In the genomic region with DNA sequence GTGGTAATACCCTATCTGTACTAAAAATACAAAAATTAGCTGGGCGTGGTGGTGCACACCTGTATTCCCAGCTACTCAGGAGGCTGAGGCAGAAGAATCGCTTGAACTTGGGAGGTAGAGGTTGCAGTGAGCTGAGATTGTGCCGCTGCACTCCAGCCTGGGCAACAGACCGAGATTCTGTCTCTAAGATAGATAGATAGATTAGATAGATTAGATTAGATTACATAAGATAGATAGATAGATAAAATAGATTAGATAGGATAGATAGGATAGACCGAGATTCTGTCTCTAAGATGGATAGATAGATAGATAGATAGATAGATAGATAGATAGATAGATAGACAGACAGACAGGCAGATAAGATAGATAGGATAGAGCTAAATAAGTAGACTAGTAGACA, we compare ENCODE assay signal across 6 cellular contexts.
DNase-seq lines count a peak whose midpoint lies in the region; ATAC-seq, FAIRE-seq and TF ChIP-seq lines count a peak whose summit lies in the region.
"Not testable (repeated sequence)": the region's sequence is repeated elsewhere in the genome, so short reads cannot be mapped to it uniquely, and the experiment has no call there.

No MANE protein-coding gene starts in this region.

- not testable (repeated sequence) for H3K4ac ChIP-seq in H9 (ENCODE audit: low read depth, low read length)

- not testable (repeated sequence) for H3K23me2 ChIP-seq in H9 (ENCODE audit: insufficient read length, low read depth, low read length, poor library complexity, severe bottlenecking)

- not testable (repeated sequence) for H3K9me3 Mint-ChIP-seq in CD4-positive, CD25-positive, alpha-beta regulatory T cell; H9; glutamatergic neuron (ENCODE audit: unreplicated experiment); neural progenitor cell

- H3K79me1 ChIP-seq in H9 (ENCODE audit: insufficient read depth, low read depth, low read length, poor library complexity, severe bottlenecking): not testable (repeated sequence)

- H2BK12ac ChIP-seq in H9 (ENCODE audit: insufficient read length, low read depth, low read length): not testable (repeated sequence)

- not testable (repeated sequence) for TF ChIP-seq RAD21 in K562 (CRISPR knock-in tag; conservative IDR thresholded peaks at IDR 0.05 in 1 of 2, IDR thresholded peaks at IDR 0.05 in 1 of 2)

- not testable (repeated sequence) for H2BK20ac ChIP-seq in H9 (ENCODE audit: low read depth, low read length, poor library complexity, severe bottlenecking)

- not testable (repeated sequence) for BruUV-seq in K562 (replicated peaks; lab: Mats Ljungman, UMichigan)

- H3K18ac ChIP-seq in H9 (ENCODE audit: insufficient read length, low read depth, low read length): not testable (repeated sequence)

- H3K79me2 ChIP-seq in H9 (ENCODE audit: insufficient read depth, low read length); K562 (ENCODE audit: control insufficient read depth, insufficient read depth, low read length); neural progenitor cell (ENCODE audit: low read depth): not testable (repeated sequence)

- H3K4me2 ChIP-seq in H9 (ENCODE audit: insufficient read depth, insufficient read length, low read length); K562 (ENCODE audit: insufficient read depth, low read length); neural progenitor cell: not testable (repeated sequence)

- in situ Hi-C loops in K562 (cut with MboI): loop anchor here (25.0 kb wide), 1 partner anchor 862 kb away; no protein-coding TSS in a partner anchor

- not testable (repeated sequence) for H3K36me3 ChIP-seq in CD4-positive, CD25-positive, alpha-beta regulatory T cell (ENCODE audit: control insufficient read depth, insufficient read depth, low read length); K562 (ENCODE audit: control insufficient read depth, insufficient read depth, low read length); neural progenitor cell
- peaks cover 0 to 12% (median 6%) of the 10 kb centered on the region in 4 donors for H3K36me3 ChIP-seq in right lobe of liver

- not testable (repeated sequence) for TF ChIP-seq POLR2A in K562 (conservative IDR thresholded peaks at IDR 0.05); right lobe of liver (IDR thresholded peaks at IDR 0.05)

- H3K27me3 ChIP-seq in CD4-positive, CD25-positive, alpha-beta regulatory T cell (ENCODE audit: control insufficient read depth, insufficient read depth, low read length); H9 (ENCODE audit: insufficient read depth, low read length); K562 (ENCODE audit: control insufficient read depth in 2 of 2, insufficient read depth in 2 of 2, low read length in 2 of 2); right lobe of liver; neural progenitor cell: not testable (repeated sequence)

- not testable (repeated sequence) for H4K8ac ChIP-seq in H9 (replicated peaks; ENCODE audit: insufficient read length, low read depth, low read length)

- ATAC-seq in CD4-positive, CD25-positive, alpha-beta regulatory T cell (ENCODE audit: low read depth in 2 of 2); K562; right lobe of liver: not testable (repeated sequence)

- not testable (repeated sequence) for H3K9me1 ChIP-seq in K562 (ENCODE audit: control insufficient read depth, insufficient read depth, low read length)

- no CpG with 5 or more reads among the region's 5 CpGs for WGBS in H9 (ENCODE audit: extremely low coverage, insufficient read length, low lambda C conversion rate)
- 50% methylated on average over 5 of the region's 5 CpGs for WGBS in K562 (ENCODE audit: insufficient coverage, low coverage, missing lambda C conversion rate)
- WGBS in right lobe of liver (ENCODE audit: insufficient coverage, low coverage, low lambda C conversion rate, missing lambda C conversion rate): 80% methylated on average over 5 of the region's 5 CpGs

- H2BK15ac ChIP-seq in H9 (ENCODE audit: low read depth, low read length): not testable (repeated sequence)

- POLR2A ChIA-PET in K562 (lab: Yijun Ruan, JAX): interaction anchor here (0.6 to 1.2 kb wide), 2 partner anchors 16 to 429 kb away, joined by 3 to 4 read pairs; no protein-coding TSS in a partner anchor

- H3K4me1 Mint-ChIP-seq in CD4-positive, CD25-positive, alpha-beta regulatory T cell: peaks cover 4 to 15% (median 8%) of the 10 kb centered on the region in 4 donors
- peaks cover 39 to 45% of the 10 kb centered on the region in 2 experiments for H3K4me1 Mint-ChIP-seq in H9
- peaks cover 49% of the 10 kb centered on the region for H3K4me1 Mint-ChIP-seq in glutamatergic neuron (ENCODE audit: low read depth, unreplicated experiment)
- H3K4me1 Mint-ChIP-seq in neural progenitor cell: peaks cover 50% of the 10 kb centered on the region

- H2AFZ ChIP-seq in H9 (ENCODE audit: low read length); K562 (ENCODE audit: low read depth, low read length); neural progenitor cell (replicated peaks): not testable (repeated sequence)

- TF ChIP-seq CTCF in H9 (conservative IDR thresholded peaks at IDR 0.05); K562 (IDR thresholded peaks at IDR 0.05 in 2 of 3, conservative IDR thresholded peaks at IDR 0.05 in 1 of 3; ENCODE audit: insufficient read depth in 2 of 3, low read depth in 1 of 3, low read length in 3 of 3); glutamatergic neuron (IDR thresholded peaks at IDR 0.05; ENCODE audit: partially characterized antibody, unreplicated experiment); right lobe of liver (IDR thresholded peaks at IDR 0.05); neural progenitor cell (IDR thresholded peaks at IDR 0.05): not testable (repeated sequence)

- not testable (repeated sequence) for H3K27ac ChIP-seq in CD4-positive, CD25-positive, alpha-beta regulatory T cell (ENCODE audit: insufficient read depth, low read length, poor library complexity, severe bottlenecking); H9 (ENCODE audit: insufficient read length, low read depth, low read length); K562 (ENCODE audit: extremely low read depth, low read depth, low read length); neural progenitor cell
- H3K27ac ChIP-seq in right lobe of liver: peak overlapping the region in 2 of 3 donors; percentile 69 to 91

- CTCF ChIA-PET in K562 (lab: Yijun Ruan, JAX; ENCODE audit: low intra/inter-chr PET ratio): not testable (repeated sequence)

- intact Hi-C loops in K562 (cut with micrococcal nuclease); right lobe of liver (cut with DNase I): not testable (repeated sequence)

- H2BK5ac ChIP-seq in H9 (ENCODE audit: insufficient read length, low read length): not testable (repeated sequence)

- TF ChIP-seq EP300 in K562 (IDR thresholded peaks at IDR 0.05; ENCODE audit: low read length): not testable (repeated sequence)

- not testable (repeated sequence) for H3K9me3 ChIP-seq in CD4-positive, CD25-positive, alpha-beta regulatory T cell (ENCODE audit: control insufficient read depth in 2 of 2, low read length in 2 of 2); H9 (ENCODE audit: control insufficient read depth, low read depth, low read length); K562 (replicated peaks; ENCODE audit: control insufficient read depth, insufficient read depth, low read depth, low read length); right lobe of liver; neural progenitor cell (ENCODE audit: low read depth)

- not testable (repeated sequence) for H4K91ac ChIP-seq in H9 (ENCODE audit: insufficient read length, low read depth, low read length)

- not testable (repeated sequence) for H3K9ac ChIP-seq in H9 (ENCODE audit: extremely low read depth, insufficient read length, low read length); K562 (ENCODE audit: insufficient read depth in 1 of 2, low read depth in 2 of 2, low read length in 2 of 2); neural progenitor cell

- H3T11ph ChIP-seq in H9 (ENCODE audit: low read length): not testable (repeated sequence)

- H3K23ac ChIP-seq in H9 (ENCODE audit: insufficient read length, low read depth, low read length): not testable (repeated sequence)

- H3K4me1 ChIP-seq in CD4-positive, CD25-positive, alpha-beta regulatory T cell (ENCODE audit: control insufficient read depth, insufficient read depth, low read length, poor library complexity, severe bottlenecking); K562 (replicated peaks in 1 of 2; ENCODE audit: control insufficient read depth in 2 of 2, insufficient read depth in 2 of 2, low read length in 2 of 2): not testable (repeated sequence)
- H3K4me1 ChIP-seq in H9 (ENCODE audit: insufficient read depth, low read length): peaks cover 11% of the 10 kb centered on the region; the same call in 1 of the 2 replicates
- H3K4me1 ChIP-seq in right lobe of liver: peaks cover 0 to 34% (median 11%) of the 10 kb centered on the region in 4 donors
- H3K4me1 ChIP-seq in neural progenitor cell: peaks cover 25% of the 10 kb centered on the region

- H4K5ac ChIP-seq in H9 (ENCODE audit: insufficient read length, low read depth, low read length): not testable (repeated sequence)

- H3K36me3 Mint-ChIP-seq in CD4-positive, CD25-positive, alpha-beta regulatory T cell: peaks cover 14% of the 10 kb centered on the region
- H3K36me3 Mint-ChIP-seq in H9 (ENCODE audit: insufficient read depth in 1 of 3, low read depth in 3 of 3) (peaks cover 10 to 26% (median 20%) of the 10 kb centered on the region in 3 experiments; a peak in 6 of 7 replicates), neural progenitor cell (peaks cover 18% of the 10 kb centered on the region)
- H3K36me3 Mint-ChIP-seq in glutamatergic neuron (ENCODE audit: unreplicated experiment): not testable (repeated sequence)

- H3K27ac Mint-ChIP-seq in CD4-positive, CD25-positive, alpha-beta regulatory T cell: peak overlapping the region in 2 of 3 donors; percentile 25 to 29
- H3K27ac Mint-ChIP-seq in H9 (peak overlapping the region; percentile 2 to 46 (median 41); a peak in 4 of 7 replicates), glutamatergic neuron (ENCODE audit: unreplicated experiment) (peak overlapping the region; percentile 29), neural progenitor cell (peak overlapping the region; percentile 8)

- H2AK5ac ChIP-seq in H9 (ENCODE audit: insufficient read length, low read length): not testable (repeated sequence)

- DNase-seq in CD4-positive, CD25-positive, alpha-beta regulatory T cell; H9; K562 (ENCODE audit: extremely low read depth in 1 of 4, low spot score in 3 of 4); glutamatergic neuron; right lobe of liver; neural progenitor cell (ENCODE audit: low spot score): not testable (repeated sequence)

- not testable (repeated sequence) for H2BK120ac ChIP-seq in H9 (ENCODE audit: low read depth, low read length, poor library complexity, severe bottlenecking)

- H3F3A ChIP-seq in neural progenitor cell (ENCODE audit: low read depth): peaks cover 11% of the 10 kb centered on the region

- H3K56ac ChIP-seq in H9 (ENCODE audit: insufficient read length, low read depth, low read length): not testable (repeated sequence)

- not testable (repeated sequence) for H3K27me3 Mint-ChIP-seq in CD4-positive, CD25-positive, alpha-beta regulatory T cell; H9 (ENCODE audit: low read depth); glutamatergic neuron (ENCODE audit: unreplicated experiment); neural progenitor cell (ENCODE audit: insufficient read depth, low read depth)

- not testable (repeated sequence) for H3K4me3 Mint-ChIP-seq in CD4-positive, CD25-positive, alpha-beta regulatory T cell; neural progenitor cell
- H3K4me3 Mint-ChIP-seq in H9 (peak overlapping the region in 1 of 2 experiments; percentile 19; a peak in 1 of 5 replicates), glutamatergic neuron (ENCODE audit: unreplicated experiment) (peak overlapping the region; percentile 12)

- not testable (repeated sequence) for H4K20me1 ChIP-seq in H9 (ENCODE audit: control insufficient read depth, insufficient read depth, insufficient read length); K562 (replicated peaks; ENCODE audit: control insufficient read depth, insufficient read depth, low read length); neural progenitor cell (ENCODE audit: low read depth)

- H3K4me3 ChIP-seq in CD4-positive, CD25-positive, alpha-beta regulatory T cell (ENCODE audit: low read depth, low read length); K562; right lobe of liver; neural progenitor cell: not testable (repeated sequence)

- not testable (repeated sequence) for FAIRE-seq in K562 (lab: Jason Lieb, UNC)

- not testable (repeated sequence) for H3K14ac ChIP-seq in H9 (ENCODE audit: insufficient read depth, low read length)
